8 cellular contexts compared by ENCODE assay signal in genomic region chr19:6632747-6633455, GRCh38. TPM values are rescaled to one million over a fixed set of nuclear protein-coding genes. Genes with fewer than 3 reads are reported as not detected.
A peak's percentile ranks its signal among the peaks of the same experiment; 100 is the strongest.
DNase-seq lines count a peak whose midpoint lies in the region; ATAC-seq and TF ChIP-seq lines count a peak whose summit lies in the region.
"Not testable (repeated sequence)": the region's sequence is repeated elsewhere in the genome, so short reads cannot be mapped to it uniquely, and the experiment has no call there.

No MANE protein-coding gene starts in this region.

- CTCF ChIA-PET in activated CD4-positive, alpha-beta T cell treated with anti-CD3 and anti-CD28 coated beads for 36 hours (lab: Charles Lee): interaction anchor here (0.6 to 3.0 kb wide), 10 partner anchors 8 to 139 kb away, joined by 3 to 14 read pairs (median 3); partner anchors contain the start of genes GPR108 and VAV1

- H3K36me3 Mint-ChIP-seq in activated CD4-positive, alpha-beta T cell treated with anti-CD3 and anti-CD28 coated beads for 36 hours (ENCODE audit: low read depth); osteocyte (ENCODE audit: unreplicated experiment): not testable (repeated sequence)

- not testable (repeated sequence) for H3K27ac ChIP-seq in breast epithelium; right cardiac atrium (ENCODE audit: low read length); tibial artery

- POLR2A ChIA-PET in activated CD4-positive, alpha-beta T cell treated with anti-CD3 and anti-CD28 coated beads for 36 hours (lab: Charles Lee): not testable (repeated sequence)

- not testable (repeated sequence) for H3K4me3 ChIP-seq in Jurkat, Clone E6-1 (ENCODE audit: low read length); NT2/D1 (ENCODE audit: insufficient read length, low read depth); breast epithelium; right cardiac atrium (ENCODE audit: low read length); tibial artery

- DNase-seq in DMS153 treated with DMSO at 0.1 percent for 48 hours (lab: John Stamatoyannopoulos, UW; ENCODE audit: unreplicated experiment): peak; percentile 7
- peak; percentile 19 for DNase-seq in Jurkat, Clone E6-1 (ENCODE audit: low read depth, low spot score)
- peak; percentile 25 for DNase-seq in NT2/D1 (ENCODE audit: low read depth, low spot score)
- DNase-seq in activated CD4-positive, alpha-beta T cell treated with anti-CD3 and anti-CD28 coated beads for 36 hours: peak; percentile 74
- DNase-seq in breast epithelium (ENCODE audit: low spot score in 2 of 2): peak in 1 of 2 donors; percentile 37
- peak; percentile 79 to 89 (median 85) for DNase-seq in right cardiac atrium
- DNase-seq in osteocyte (ENCODE audit: extremely low spot score, unreplicated experiment): not testable (repeated sequence)
- peak; percentile 74 to 77 for DNase-seq in tibial artery

- not testable (repeated sequence) for H3K9ac ChIP-seq in NT2/D1 (ENCODE audit: insufficient read length, low read depth)

- H3K27me3 Mint-ChIP-seq in activated CD4-positive, alpha-beta T cell treated with anti-CD3 and anti-CD28 coated beads for 36 hours; osteocyte (ENCODE audit: unreplicated experiment): not testable (repeated sequence)

- not testable (repeated sequence) for H3K9me3 Mint-ChIP-seq in activated CD4-positive, alpha-beta T cell treated with anti-CD3 and anti-CD28 coated beads for 36 hours (ENCODE audit: low read depth); osteocyte (ENCODE audit: unreplicated experiment)

- not testable (repeated sequence) for H3K36me3 ChIP-seq in NT2/D1 (ENCODE audit: insufficient read depth, insufficient read length, low read length); breast epithelium; tibial artery

- not testable (repeated sequence) for TF ChIP-seq POLR2A in breast epithelium (IDR thresholded peaks at IDR 0.05)

- TF ChIP-seq CTCF in breast epithelium (IDR thresholded peaks at IDR 0.05) (peak in 2 of 3 donors; percentile 42 to 46), osteocyte (IDR thresholded peaks at IDR 0.05) (peak; percentile 72), tibial artery (IDR thresholded peaks at IDR 0.05) (peak; percentile 50 to 51)

- not testable (repeated sequence) for H3K9me3 ChIP-seq in NT2/D1 (ENCODE audit: insufficient read depth, low read length); breast epithelium; right cardiac atrium (ENCODE audit: control insufficient read depth, low read length); tibial artery

- not testable (repeated sequence) for H3K27me3 ChIP-seq in NT2/D1 (ENCODE audit: insufficient read depth, insufficient read length); breast epithelium; right cardiac atrium (ENCODE audit: control insufficient read depth, insufficient read depth)
- peaks cover 0 to 17% of the 10 kb centered on the region in 2 donors for H3K27me3 ChIP-seq in tibial artery

- not testable (repeated sequence) for ATAC-seq in activated CD4-positive, alpha-beta T cell treated with anti-CD3 and anti-CD28 coated beads for 36 hours; right cardiac atrium

- H3K4me3 Mint-ChIP-seq in activated CD4-positive, alpha-beta T cell treated with anti-CD3 and anti-CD28 coated beads for 36 hours; osteocyte (ENCODE audit: unreplicated experiment): not testable (repeated sequence)

- 49% methylated on average over 26 of the region's 26 CpGs for WGBS in right cardiac atrium

- intact Hi-C loops in activated CD4-positive, alpha-beta T cell treated with anti-CD3 and anti-CD28 coated beads for 36 hours (cut with DNase I, micrococcal nuclease): loop anchor here (1.0 to 5.0 kb wide), 9 partner anchors 28 to 230 kb away; partner anchors contain the start of gene TNFSF14 (in 1 of the 2)
- intact Hi-C loops in breast epithelium (cut with DNase I; ENCODE audit: low total_unique reads): not testable (repeated sequence)
- intact Hi-C loops in right cardiac atrium (cut with DNase I) (loop anchor here (2.0 to 10.0 kb wide), 4 partner anchors 116 to 232 kb away; no protein-coding TSS in a partner anchor), tibial artery (cut with DNase I; ENCODE audit: low total_unique reads) (loop anchor here (5.0 to 10.0 kb wide), 2 partner anchors 122 to 229 kb away; no protein-coding TSS in a partner anchor)

- H3K4me1 ChIP-seq in NT2/D1 (ENCODE audit: insufficient read depth, insufficient read length); breast epithelium; right cardiac atrium (ENCODE audit: control insufficient read depth, insufficient read depth, low read length); tibial artery: not testable (repeated sequence)

- H3K4me1 Mint-ChIP-seq in activated CD4-positive, alpha-beta T cell treated with anti-CD3 and anti-CD28 coated beads for 36 hours: peaks cover 28% of the 10 kb centered on the region
- not testable (repeated sequence) for H3K4me1 Mint-ChIP-seq in osteocyte (ENCODE audit: unreplicated experiment)

- H3K27ac Mint-ChIP-seq in activated CD4-positive, alpha-beta T cell treated with anti-CD3 and anti-CD28 coated beads for 36 hours; osteocyte (ENCODE audit: unreplicated experiment): not testable (repeated sequence)

RNA-seq across cellular contexts. Expression of gene TNFSF14, which starts 37.1 kb away (rescaled TPM):
- polyA plus RNA-seq in Jurkat, Clone E6-1 (2012; ENCODE audit: insufficient read depth, insufficient read length): 5.4 TPM
- 10 to 100 TPM; 31.8 to 33.0 TPM for total RNA-seq in activated CD4-positive, alpha-beta T cell treated with anti-CD3 and anti-CD28 coated beads for 36 hours
- total RNA-seq in breast epithelium (1 to 10 TPM in 2 of 3 donors, under 1 TPM in 1; 0.96 to 8.3 (median 2.9) TPM), right cardiac atrium (1 to 10 TPM in 2 of 4 donors, under 1 TPM in 2; 0.08 to 1.1 (median 0.83) TPM), osteocyte (not detected in 2 replicates)
- 0.29 TPM for polyA plus RNA-seq in right cardiac atrium

RNA-seq across cellular contexts. Expression of gene CD70, which starts 42.0 kb away (rescaled TPM):
- polyA plus RNA-seq in Jurkat, Clone E6-1 (2012; ENCODE audit: insufficient read depth, insufficient read length): 7.2 TPM
- 1 to 10 TPM; 3.3 to 3.6 TPM for total RNA-seq in activated CD4-positive, alpha-beta T cell treated with anti-CD3 and anti-CD28 coated beads for 36 hours
- total RNA-seq in breast epithelium (not detected), right cardiac atrium (not detected), osteocyte (0.42 and 0.54 TPM in 2 replicates)
- polyA plus RNA-seq in right cardiac atrium: not detected
